In genomic region chrX:2723316-2723879, GRCh38 we compare ENCODE assay signal across 24 cellular contexts. TPM values are rescaled to one million over a fixed set of nuclear protein-coding genes. Genes with fewer than 3 reads are reported as not detected.
DNase-seq lines count a peak whose midpoint lies in the region; ATAC-seq, FAIRE-seq and TF ChIP-seq lines count a peak whose summit lies in the region.
"Had no signal": no experiment of that assay in that cellular context is flagged by ENCODE, and none has a peak within 500 bp of the region (broad histone marks: within the 10 kb centered on the region; RNA-seq: fewer than 3 reads in every experiment).

No MANE protein-coding gene starts in this region.

- H3K36me3 ChIP-seq in heart left ventricle = peaks cover 0 to 100% (median 99%) of the 10 kb centered on the region in 9 donors

- CTCF ChIA-PET in activated CD8-positive, alpha-beta T cell treated with anti-CD3 and anti-CD28 coated beads, Interleukin-2, amount 10 ng/mL, durations not matched to agents 7 days and 5 days (lab: Charles Lee) = no interaction called here

- H3K4me3 Mint-ChIP-seq in activated T-helper 1 cell treated with anti-CD3 and anti-CD28 coated beads, Interleukin-12 subunit alpha, Interleukin-12 subunit beta, Interleukin-2, Interleukin-4 antibody, amounts not matched to agents 30 ng/mL and 10 ng/mL and 1 ng/mL, durations not matched to agents 14 hours and 24 hours and 36 hours = no peak overlapping the region
- no peak overlapping the region for H3K4me3 Mint-ChIP-seq in stimulated activated effector memory CD8-positive, alpha-beta T cell treated with anti-CD3 and anti-CD28 coated beads, Interleukin-12 subunit alpha, Interleukin-12 subunit beta, amount 100 ng/mL, for 72 hours
- H3K4me3 Mint-ChIP-seq in activated CD8-positive, alpha-beta T cell treated with anti-CD3 and anti-CD28 coated beads, Interleukin-2, amount 10 ng/mL, durations not matched to agents 7 days and 5 days = no peak overlapping the region

- peak overlapping the region; percentile 44 for H3K27ac Mint-ChIP-seq in activated T-helper 1 cell treated with anti-CD3 and anti-CD28 coated beads, Interleukin-12 subunit alpha, Interleukin-12 subunit beta, Interleukin-2, Interleukin-4 antibody, amounts not matched to agents 30 ng/mL and 10 ng/mL and 1 ng/mL, durations not matched to agents 14 hours and 24 hours and 36 hours
- H3K27ac Mint-ChIP-seq in stimulated activated effector memory CD8-positive, alpha-beta T cell treated with anti-CD3 and anti-CD28 coated beads, Interleukin-12 subunit alpha, Interleukin-12 subunit beta, amount 100 ng/mL, for 72 hours = peak overlapping the region; percentile 3
- no peak overlapping the region for H3K27ac Mint-ChIP-seq in activated CD8-positive, alpha-beta T cell treated with anti-CD3 and anti-CD28 coated beads, Interleukin-2, amount 10 ng/mL, durations not matched to agents 7 days and 5 days

- DNase-seq in heart left ventricle (peak in 3 of 5 donors; percentile 41 to 55 (median 53)), cardiac septum (ENCODE audit: low spot score) (no peak), left ventricle myocardium superior (peak; percentile 65), D721Med (ENCODE audit: insufficient read length, low spot score) (no peak), DMS79 treated with DMSO at 0.1 percent for 48 hours (lab: John Stamatoyannopoulos, UW) (no peak)
- no peak for DNase-seq in activated T-helper 1 cell treated with anti-CD3 and anti-CD28 coated beads, Interleukin-12 subunit alpha, Interleukin-12 subunit beta, Interleukin-2, Interleukin-4 antibody, amounts not matched to agents 30 ng/mL and 10 ng/mL and 1 ng/mL, durations not matched to agents 14 hours and 24 hours and 36 hours (ENCODE audit: low spot score)
- DNase-seq in stimulated activated effector memory CD8-positive, alpha-beta T cell treated with anti-CD3 and anti-CD28 coated beads, Interleukin-12 subunit alpha, Interleukin-12 subunit beta, amount 100 ng/mL, for 72 hours (ENCODE audit: low spot score in 2 of 2) = no peak
- DNase-seq in activated CD8-positive, alpha-beta T cell treated with anti-CD3 and anti-CD28 coated beads, Interleukin-2, amount 10 ng/mL, durations not matched to agents 7 days and 5 days = no peak
- DNase-seq: C1 segment of cervical spinal cord, GF-D8, IMR-90, Karpas-422, NCI-H1048, NCI-H1436, NCI-H1930, NCI-H226, NCI-H524 treated with DMSO at 0.1 percent for 48 hours, PC-3, RPMI8226 had no signal

- peaks cover 16% of the 10 kb centered on the region for H3K4me1 Mint-ChIP-seq in activated T-helper 1 cell treated with anti-CD3 and anti-CD28 coated beads, Interleukin-12 subunit alpha, Interleukin-12 subunit beta, Interleukin-2, Interleukin-4 antibody, amounts not matched to agents 30 ng/mL and 10 ng/mL and 1 ng/mL, durations not matched to agents 14 hours and 24 hours and 36 hours (ENCODE audit: low read depth)
- peaks cover 13% of the 10 kb centered on the region for H3K4me1 Mint-ChIP-seq in stimulated activated effector memory CD8-positive, alpha-beta T cell treated with anti-CD3 and anti-CD28 coated beads, Interleukin-12 subunit alpha, Interleukin-12 subunit beta, amount 100 ng/mL, for 72 hours
- H3K4me1 Mint-ChIP-seq in activated CD8-positive, alpha-beta T cell treated with anti-CD3 and anti-CD28 coated beads, Interleukin-2, amount 10 ng/mL, durations not matched to agents 7 days and 5 days (ENCODE audit: low read depth) = peaks cover 4% of the 10 kb centered on the region

- no peaks in the 10 kb centered on the region for H3K9me3 ChIP-seq in heart left ventricle
- H3K9me3 ChIP-seq: HAP-1, SJSA1 had no signal

- H3K27me3 Mint-ChIP-seq in activated T-helper 1 cell treated with anti-CD3 and anti-CD28 coated beads, Interleukin-12 subunit alpha, Interleukin-12 subunit beta, Interleukin-2, Interleukin-4 antibody, amounts not matched to agents 30 ng/mL and 10 ng/mL and 1 ng/mL, durations not matched to agents 14 hours and 24 hours and 36 hours (ENCODE audit: insufficient read depth) = no peaks in the 10 kb centered on the region
- no peaks in the 10 kb centered on the region for H3K27me3 Mint-ChIP-seq in activated CD8-positive, alpha-beta T cell treated with anti-CD3 and anti-CD28 coated beads, Interleukin-2, amount 10 ng/mL, durations not matched to agents 7 days and 5 days (ENCODE audit: low read depth)

- no peaks in the 10 kb centered on the region for H3K4me1 ChIP-seq in heart left ventricle
- H3K4me1 ChIP-seq: HAP-1, SJSA1 had no signal

- H3K36me3 Mint-ChIP-seq in activated T-helper 1 cell treated with anti-CD3 and anti-CD28 coated beads, Interleukin-12 subunit alpha, Interleukin-12 subunit beta, Interleukin-2, Interleukin-4 antibody, amounts not matched to agents 30 ng/mL and 10 ng/mL and 1 ng/mL, durations not matched to agents 14 hours and 24 hours and 36 hours (ENCODE audit: low read depth) = peaks cover 55% of the 10 kb centered on the region
- peaks cover 100% of the 10 kb centered on the region for H3K36me3 Mint-ChIP-seq in stimulated activated effector memory CD8-positive, alpha-beta T cell treated with anti-CD3 and anti-CD28 coated beads, Interleukin-12 subunit alpha, Interleukin-12 subunit beta, amount 100 ng/mL, for 72 hours
- peaks cover 74% of the 10 kb centered on the region for H3K36me3 Mint-ChIP-seq in activated CD8-positive, alpha-beta T cell treated with anti-CD3 and anti-CD28 coated beads, Interleukin-2, amount 10 ng/mL, durations not matched to agents 7 days and 5 days (ENCODE audit: low read depth)

- 72 to 81% (median 78%) methylated on average over 19 of the region's 19 CpGs for WGBS in heart left ventricle, 4 donors

- intact Hi-C loops in heart left ventricle (cut with DNase I) (no loop called here), cardiac septum (cut with DNase I) (no loop called here), left ventricle myocardium superior (cut with micrococcal nuclease) (no loop called here)
- intact Hi-C loops in activated T-helper 1 cell treated with anti-CD3 and anti-CD28 coated beads, Interleukin-12 subunit alpha, Interleukin-12 subunit beta, Interleukin-2, Interleukin-4 antibody, amounts not matched to agents 30 ng/mL and 10 ng/mL and 1 ng/mL, durations not matched to agents 14 hours and 24 hours and 36 hours (cut with micrococcal nuclease) = no loop called here

- POLR2A ChIA-PET in activated CD8-positive, alpha-beta T cell treated with anti-CD3 and anti-CD28 coated beads, Interleukin-2, amount 10 ng/mL, durations not matched to agents 7 days and 5 days (lab: Charles Lee) = no interaction called here

- TF ChIP-seq CTCF in heart left ventricle (IDR thresholded peaks at IDR 0.05) = no peak
- no peak for TF ChIP-seq CTCF in D721Med (IDR thresholded peaks at IDR 0.05; ENCODE audit: insufficient read depth, missing control alignments)

- H3K9me3 Mint-ChIP-seq in activated T-helper 1 cell treated with anti-CD3 and anti-CD28 coated beads, Interleukin-12 subunit alpha, Interleukin-12 subunit beta, Interleukin-2, Interleukin-4 antibody, amounts not matched to agents 30 ng/mL and 10 ng/mL and 1 ng/mL, durations not matched to agents 14 hours and 24 hours and 36 hours = no peaks in the 10 kb centered on the region
- H3K9me3 Mint-ChIP-seq in stimulated activated effector memory CD8-positive, alpha-beta T cell treated with anti-CD3 and anti-CD28 coated beads, Interleukin-12 subunit alpha, Interleukin-12 subunit beta, amount 100 ng/mL, for 72 hours = no peaks in the 10 kb centered on the region
- no peaks in the 10 kb centered on the region for H3K9me3 Mint-ChIP-seq in activated CD8-positive, alpha-beta T cell treated with anti-CD3 and anti-CD28 coated beads, Interleukin-2, amount 10 ng/mL, durations not matched to agents 7 days and 5 days (ENCODE audit: insufficient read depth)

- FAIRE-seq in D721Med (lab: Jason Lieb, UNC) = no peak
- FAIRE-seq: A204.1, HTR-8/SVneo had no signal

- ATAC-seq in heart left ventricle (peak; percentile 79 to 90 (median 87)), left ventricle myocardium superior (peak; percentile 90)
- no peak for ATAC-seq in stimulated activated effector memory CD8-positive, alpha-beta T cell treated with anti-CD3 and anti-CD28 coated beads, Interleukin-12 subunit alpha, Interleukin-12 subunit beta, amount 100 ng/mL, for 72 hours
- ATAC-seq in activated CD8-positive, alpha-beta T cell treated with anti-CD3 and anti-CD28 coated beads, Interleukin-2, amount 10 ng/mL, durations not matched to agents 7 days and 5 days = no peak
- ATAC-seq: PC-3 had no signal

- H3K27ac ChIP-seq in heart left ventricle = peak overlapping the region in 1 of 12 donors; percentile 43
- H3K27ac ChIP-seq: SJSA1 had no signal

- H3K4me3 ChIP-seq in heart left ventricle = no peak overlapping the region
- H3K4me3 ChIP-seq: HAP-1, SJSA1 had no signal

- no peaks in the 10 kb centered on the region for H3K27me3 ChIP-seq in heart left ventricle
- H3K27me3 ChIP-seq: SJSA1 had no signal

- no peak for TF ChIP-seq POLR2A in heart left ventricle (IDR thresholded peaks at IDR 0.05)

RNA-seq across cellular contexts. Expression of gene XG, which starts 28.4 kb away (rescaled TPM):
- total RNA-seq in heart left ventricle (under 1 TPM in 6 of 9 donors, not detected in 3; 0.28 to 0.85 (median 0.62) TPM), cardiac septum (2.6 TPM), left ventricle myocardium superior (0.32 TPM)
- polyA plus RNA-seq in heart left ventricle = under 1 TPM; 0.06 to 0.11 TPM
- total RNA-seq in activated T-helper 1 cell treated with anti-CD3 and anti-CD28 coated beads, Interleukin-12 subunit alpha, Interleukin-12 subunit beta, Interleukin-2, Interleukin-4 antibody, amounts not matched to agents 30 ng/mL and 10 ng/mL and 1 ng/mL, durations not matched to agents 14 hours and 24 hours and 36 hours = 0.65 TPM in 1 of 2 replicates, not detected in the other
- not detected for total RNA-seq in activated CD8-positive, alpha-beta T cell treated with anti-CD3 and anti-CD28 coated beads, Interleukin-2, amount 10 ng/mL, durations not matched to agents 7 days and 5 days
- total RNA-seq: MCF 10A, PC-3, SJSA1 had no signal
- polyA plus RNA-seq: IMR-90 had no signal

RNA-seq across cellular contexts. Expression of gene CD99, which starts 32.3 kb away (rescaled TPM):
- total RNA-seq in heart left ventricle (100 to 1,000 TPM; 216 to 475 (median 264) TPM), cardiac septum (327 TPM), left ventricle myocardium superior (360 TPM)
- 100 to 1,000 TPM; 302 to 477 TPM for polyA plus RNA-seq in heart left ventricle
- total RNA-seq in activated T-helper 1 cell treated with anti-CD3 and anti-CD28 coated beads, Interleukin-12 subunit alpha, Interleukin-12 subunit beta, Interleukin-2, Interleukin-4 antibody, amounts not matched to agents 30 ng/mL and 10 ng/mL and 1 ng/mL, durations not matched to agents 14 hours and 24 hours and 36 hours = 421 and 437 TPM in 2 replicates
- 100 to 1,000 TPM; 208 to 219 TPM for total RNA-seq in activated CD8-positive, alpha-beta T cell treated with anti-CD3 and anti-CD28 coated beads, Interleukin-2, amount 10 ng/mL, durations not matched to agents 7 days and 5 days

Comparison
In these comparisons a context has a peak if more than half of its experiments do, and no peak if none do; other contexts are left out.
1. DNase-seq: peak in heart left ventricle (3 of 5) and left ventricle myocardium superior (single experiment); none in cardiac septum (single experiment), activated T-helper 1 cell treated with anti-CD3 and anti-CD28 coated beads, Interleukin-12 subunit alpha, Interleukin-12 subunit beta, Interleukin-2, Interleukin-4 antibody, amounts not matched to agents 30 ng/mL and 10 ng/mL and 1 ng/mL, durations not matched to agents 14 hours and 24 hours and 36 hours (single experiment), stimulated activated effector memory CD8-positive, alpha-beta T cell treated with anti-CD3 and anti-CD28 coated beads, Interleukin-12 subunit alpha, Interleukin-12 subunit beta, amount 100 ng/mL, for 72 hours (0 of 2), D721Med (single experiment), activated CD8-positive, alpha-beta T cell treated with anti-CD3 and anti-CD28 coated beads, Interleukin-2, amount 10 ng/mL, durations not matched to agents 7 days and 5 days (single experiment) and DMS79 treated with DMSO at 0.1 percent for 48 hours (single experiment).
2. ATAC-seq: peak in heart left ventricle (4 of 4) and left ventricle myocardium superior (single experiment); none in stimulated activated effector memory CD8-positive, alpha-beta T cell treated with anti-CD3 and anti-CD28 coated beads, Interleukin-12 subunit alpha, Interleukin-12 subunit beta, amount 100 ng/mL, for 72 hours (single experiment) and activated CD8-positive, alpha-beta T cell treated with anti-CD3 and anti-CD28 coated beads, Interleukin-2, amount 10 ng/mL, durations not matched to agents 7 days and 5 days (single experiment).